ENCODE assay signal across 11 cellular contexts in the genomic region with DNA sequence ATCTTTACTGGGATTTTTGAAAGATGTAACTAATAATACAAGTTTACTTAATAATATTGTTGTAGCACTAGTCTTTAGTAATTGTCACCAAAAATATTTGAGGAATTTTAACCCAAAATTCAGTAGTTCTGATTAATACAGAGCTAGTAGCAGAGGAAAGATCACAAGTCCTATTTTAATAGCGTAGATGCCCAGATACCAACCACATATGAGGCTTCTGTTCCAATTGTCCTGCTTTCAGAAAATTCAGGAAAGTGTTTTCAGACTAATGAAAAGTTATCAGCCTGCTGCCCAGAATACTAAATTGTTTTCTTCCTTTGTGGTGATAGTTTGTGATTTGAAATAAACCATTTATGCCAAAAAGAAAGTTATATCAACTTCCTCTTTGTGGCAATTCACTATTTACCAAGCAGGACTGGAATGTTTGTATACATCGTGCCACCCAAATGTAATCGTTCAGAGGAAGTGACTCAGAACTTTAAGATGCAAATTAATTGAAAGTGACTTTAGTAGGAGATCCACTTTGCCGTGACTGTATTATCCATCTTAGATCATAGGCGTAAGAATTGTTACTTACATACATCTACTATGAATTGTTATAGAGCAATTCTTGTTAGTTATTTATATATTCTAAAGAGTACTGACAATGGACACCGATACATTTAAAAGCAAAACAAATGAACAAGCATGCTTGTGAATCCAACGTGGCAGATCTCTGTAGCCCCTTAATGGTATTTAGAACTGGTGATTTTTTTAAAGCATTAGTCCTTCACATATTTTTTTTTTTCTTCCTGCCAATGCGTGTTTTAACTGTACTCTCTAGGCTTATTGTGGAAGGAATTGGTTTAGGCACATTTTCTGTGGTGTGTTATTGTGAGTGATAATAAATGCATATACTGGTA.
A peak's percentile ranks its signal among the peaks of the same experiment; 100 is the strongest.
DNase-seq lines count a peak whose midpoint lies in the region; ATAC-seq, FAIRE-seq and TF ChIP-seq lines count a peak whose summit lies in the region.
"Had no signal": no experiment of that assay in that cellular context is flagged by ENCODE, and none has a peak within 500 bp of the region (broad histone marks: within the 10 kb centered on the region; RNA-seq: fewer than 3 reads in every experiment).

No MANE protein-coding gene starts in this region.

- H3K27ac ChIP-seq in keratinocyte (ENCODE audit: control insufficient read depth, insufficient read depth, low read length), result peak overlapping the region; percentile 43
- H3K27ac ChIP-seq: thoracic aorta had no signal

- H3K9ac ChIP-seq in keratinocyte (ENCODE audit: control insufficient read depth, extremely low read depth, insufficient read depth, low read length), result no peak overlapping the region

- no peaks in the 10 kb centered on the region for H3K9me3 ChIP-seq in keratinocyte (ENCODE audit: control insufficient read depth, low read depth, low read length)
- H3K9me3 ChIP-seq: thoracic aorta had no signal

- H3K27me3 ChIP-seq in keratinocyte (ENCODE audit: control insufficient read depth, extremely low read depth, insufficient read depth, low read length), result no peaks in the 10 kb centered on the region

- peaks cover 15% of the 10 kb centered on the region for H3K4me1 ChIP-seq in keratinocyte (ENCODE audit: control insufficient read depth, extremely low read depth, insufficient read depth, low read length)

- no peak overlapping the region for H2AFZ ChIP-seq in keratinocyte (ENCODE audit: control insufficient read depth, low read length)

- dilution Hi-C loops in keratinocyte (cut with MboI; ENCODE audit: extremely low pct_ligation_motif_present, low sequenced_read_pairs), result no loop called here

- no peak for TF ChIP-seq CTCF in keratinocyte (optimal IDR thresholded peaks at IDR 0.05 in 1 of 3, IDR thresholded peaks at IDR 0.05 in 1 of 3, conservative IDR thresholded peaks at IDR 0.05 in 1 of 3; ENCODE audit: extremely low read depth in 1 of 3, insufficient read depth in 2 of 3, low read length in 3 of 3)

- peak; percentile 78 for DNase-seq in RPMI7951 (ENCODE audit: low read depth)
- DNase-seq in keratinocyte (ENCODE audit: low read depth, low spot score), result no peak
- DNase-seq in activated CD4-positive, alpha-beta T cell treated with anti-CD3 and anti-CD28 coated beads, Interleukin-2, amount 50 U/mL, for 1 hour, result no peak
- no peak for DNase-seq in activated gamma-delta T cell (lab: John Stamatoyannopoulos, UW)
- DNase-seq in occipital lobe (lab: John Stamatoyannopoulos, UW), result no peak
- no peak for DNase-seq in HK-2 (ENCODE audit: unreplicated experiment)
- DNase-seq: activated naive CD4-positive, alpha-beta T cell; NCI-H510A treated with DMSO at 0.1 percent for 48 hours had no signal

- ATAC-seq in GM18520 (IDR thresholded peaks at IDR 0.05; ENCODE audit: unreplicated experiment) (peak; percentile 48), HG03060 (IDR thresholded peaks at IDR 0.05; ENCODE audit: low read depth, unreplicated experiment) (peak; percentile 77)

- no peaks in the 10 kb centered on the region for H3K9me1 ChIP-seq in keratinocyte (ENCODE audit: control insufficient read depth, extremely low read depth, insufficient read depth, low read length)

- peak overlapping the region in 1 of 3 experiments; percentile 2 for H3K4me3 ChIP-seq in keratinocyte (ENCODE audit: control insufficient read depth in 2 of 3, extremely low read depth in 1 of 3, insufficient read depth in 2 of 3, low read depth in 1 of 3, low read length in 3 of 3)
- H3K4me3 ChIP-seq: thoracic aorta had no signal

- peak; percentile 65 for FAIRE-seq in keratinocyte (lab: Jason Lieb, UNC)

- no peaks in the 10 kb centered on the region for H3K79me2 ChIP-seq in keratinocyte (ENCODE audit: control insufficient read depth, insufficient read depth, low read length)

- no peaks in the 10 kb centered on the region for H4K20me1 ChIP-seq in keratinocyte (ENCODE audit: control insufficient read depth, extremely low read depth, insufficient read depth, low read length)

- H3K4me2 ChIP-seq in keratinocyte (ENCODE audit: control insufficient read depth, extremely low read depth, insufficient read depth, low read depth, low read length), result peak overlapping the region; percentile 71

- H3K36me3 ChIP-seq in keratinocyte (ENCODE audit: control insufficient read depth in 2 of 2, extremely low read depth in 1 of 2, insufficient read depth in 2 of 2, low read length in 2 of 2), result no peaks in the 10 kb centered on the region
- H3K36me3 ChIP-seq: thoracic aorta had no signal
